10 cellular contexts compared by ENCODE assay signal in the genomic region with DNA sequence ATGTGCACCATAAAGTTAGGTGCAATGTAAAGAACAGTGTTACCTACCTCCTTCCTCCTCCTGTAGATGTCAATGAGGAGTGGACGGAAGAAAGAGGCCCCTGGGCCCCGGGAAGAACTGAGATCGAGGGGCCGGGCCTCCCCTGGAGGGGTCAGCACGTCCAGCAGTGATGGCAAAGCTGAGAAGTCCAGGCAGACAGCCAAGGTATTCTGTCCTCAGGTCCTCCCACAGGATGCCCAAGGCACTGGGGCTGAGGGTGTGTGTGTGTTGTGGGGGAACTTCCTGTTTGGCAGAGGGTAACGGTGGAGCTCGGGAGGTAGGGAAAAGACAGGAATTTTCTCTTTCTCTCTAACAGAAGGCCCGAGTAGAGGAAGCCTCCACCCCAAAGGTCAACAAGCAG. TPM values are rescaled to one million over a fixed set of nuclear protein-coding genes. Genes with fewer than 3 reads are reported as not detected.
A peak's percentile ranks its signal among the peaks of the same experiment; 100 is the strongest.
DNase-seq lines count a peak whose midpoint lies in the region; ATAC-seq and TF ChIP-seq lines count a peak whose summit lies in the region.
"Had no signal": no experiment of that assay in that cellular context is flagged by ENCODE, and none has a peak within 500 bp of the region (broad histone marks: within the 10 kb centered on the region; RNA-seq: fewer than 3 reads in every experiment).

No MANE protein-coding gene starts in this region.

- POLR2A ChIA-PET in T-cell (lab: Charles Lee) = interaction anchor here in 1 of 2 donors (0.6 kb wide), 1 partner anchor 35 kb away, joined by 4 read pairs; no protein-coding TSS in a partner anchor

- no peak for TF ChIP-seq CTCF in esophagus muscularis mucosa (IDR thresholded peaks at IDR 0.05)
- no peak for TF ChIP-seq CTCF in osteocyte (IDR thresholded peaks at IDR 0.05)

- H3K36me3 ChIP-seq in CD4-positive, CD25-positive, alpha-beta regulatory T cell (ENCODE audit: control insufficient read depth, insufficient read depth, low read length) = peaks cover 5% of the 10 kb centered on the region
- H3K36me3 ChIP-seq in esophagus muscularis mucosa = peaks cover 6 to 44% (median 41%) of the 10 kb centered on the region in 4 donors

- H3K4me1 Mint-ChIP-seq in CD4-positive, CD25-positive, alpha-beta regulatory T cell = peaks cover 10 to 73% (median 41%) of the 10 kb centered on the region in 4 donors
- H3K4me1 Mint-ChIP-seq in T-cell (peaks cover 63 to 76% (median 65%) of the 10 kb centered on the region in 3 donors), osteocyte (ENCODE audit: unreplicated experiment) (peaks cover 61% of the 10 kb centered on the region)

- H3K4me1 ChIP-seq in CD4-positive, CD25-positive, alpha-beta regulatory T cell (ENCODE audit: control insufficient read depth, insufficient read depth, low read length, poor library complexity, severe bottlenecking) = peaks cover 42% of the 10 kb centered on the region
- H3K4me1 ChIP-seq in esophagus muscularis mucosa = peaks cover 86 to 97% (median 96%) of the 10 kb centered on the region in 4 donors

- H3K9me3 Mint-ChIP-seq in CD4-positive, CD25-positive, alpha-beta regulatory T cell = no peaks in the 10 kb centered on the region
- H3K9me3 Mint-ChIP-seq in T-cell = no peaks in the 10 kb centered on the region
- H3K9me3 Mint-ChIP-seq in osteocyte (ENCODE audit: unreplicated experiment) = no peaks in the 10 kb centered on the region

- H3K27ac ChIP-seq in CD4-positive, CD25-positive, alpha-beta regulatory T cell (ENCODE audit: insufficient read depth, low read length, poor library complexity, severe bottlenecking) = peak overlapping the region; percentile 20
- H3K27ac ChIP-seq in esophagus muscularis mucosa (replicated peaks in 1 of 4) = peak overlapping the region; percentile 48 to 95 (median 92)

- CTCF ChIA-PET in T-cell (lab: Charles Lee) = no interaction called here

- no peak for TF ChIP-seq POLR2A in esophagus muscularis mucosa (IDR thresholded peaks at IDR 0.05; ENCODE audit: low read depth)

- H3K27ac Mint-ChIP-seq in CD4-positive, CD25-positive, alpha-beta regulatory T cell = peak overlapping the region; percentile 89 to 92 (median 91)
- H3K27ac Mint-ChIP-seq in T-cell (peak overlapping the region; percentile 76 to 91), osteocyte (ENCODE audit: unreplicated experiment) (peak overlapping the region; percentile 86)

- H3K4me3 Mint-ChIP-seq in CD4-positive, CD25-positive, alpha-beta regulatory T cell = peak overlapping the region in 3 of 4 donors; percentile 27 to 88 (median 32)
- H3K4me3 Mint-ChIP-seq in T-cell (peak overlapping the region in 1 of 3 donors; percentile 84), osteocyte (ENCODE audit: unreplicated experiment) (peak overlapping the region; percentile 2)

- 24% methylated on average over 8 of the region's 8 CpGs for WGBS in esophagus muscularis mucosa

- no peaks in the 10 kb centered on the region for H3K27me3 Mint-ChIP-seq in CD4-positive, CD25-positive, alpha-beta regulatory T cell
- no peaks in the 10 kb centered on the region for H3K27me3 Mint-ChIP-seq in T-cell
- H3K27me3 Mint-ChIP-seq in osteocyte (ENCODE audit: unreplicated experiment) = no peaks in the 10 kb centered on the region

- no peak for DNase-seq in CD4-positive, CD25-positive, alpha-beta regulatory T cell
- no peak for DNase-seq in T-cell
- DNase-seq in esophagus muscularis mucosa (ENCODE audit: extremely low spot score) = no peak
- DNase-seq in osteocyte (ENCODE audit: extremely low spot score, unreplicated experiment) = no peak
- DNase-seq in COR-L47 (lab: John Stamatoyannopoulos, UW) = no peak
- DNase-seq in NCI-H2171 treated with DMSO at 0.1 percent for 48 hours (lab: John Stamatoyannopoulos, UW) = no peak
- DNase-seq: GDM1, NCI-H187 had no signal

- H3K36me3 Mint-ChIP-seq in CD4-positive, CD25-positive, alpha-beta regulatory T cell = peaks cover 12% of the 10 kb centered on the region
- H3K36me3 Mint-ChIP-seq in T-cell (peaks cover 5% of the 10 kb centered on the region), osteocyte (ENCODE audit: unreplicated experiment) (peaks cover 32% of the 10 kb centered on the region)

- H3K27me3 ChIP-seq in CD4-positive, CD25-positive, alpha-beta regulatory T cell (ENCODE audit: control insufficient read depth, insufficient read depth, low read length) = no peaks in the 10 kb centered on the region
- H3K27me3 ChIP-seq in esophagus muscularis mucosa = no peaks in the 10 kb centered on the region

- intact Hi-C loops in esophagus muscularis mucosa (cut with DNase I) = no loop called here

- no peak for TF ChIP-seq EP300 in esophagus muscularis mucosa (IDR thresholded peaks at IDR 0.05)

- H3K4me3 ChIP-seq in CD4-positive, CD25-positive, alpha-beta regulatory T cell (ENCODE audit: low read depth, low read length) = no peak overlapping the region
- no peak overlapping the region for H3K4me3 ChIP-seq in esophagus muscularis mucosa

- no peaks in the 10 kb centered on the region for H3K9me3 ChIP-seq in CD4-positive, CD25-positive, alpha-beta regulatory T cell (ENCODE audit: control insufficient read depth in 2 of 2, low read length in 2 of 2)
- H3K9me3 ChIP-seq in esophagus muscularis mucosa = no peaks in the 10 kb centered on the region

- no peak for ATAC-seq in CD4-positive, CD25-positive, alpha-beta regulatory T cell (ENCODE audit: low read depth in 2 of 2)
- ATAC-seq in T-cell (replicated peaks in 1 of 4) (no peak), GM19023 (IDR thresholded peaks at IDR 0.05; ENCODE audit: unreplicated experiment) (no peak), GM19351 (IDR thresholded peaks at IDR 0.05; ENCODE audit: unreplicated experiment) (no peak)

RNA-seq across cellular contexts. Expression of gene ATN1, which starts 6.4 kb away (rescaled TPM):
- total RNA-seq in CD4-positive, CD25-positive, alpha-beta regulatory T cell = 27.5 TPM
- polyA plus RNA-seq in CD4-positive, CD25-positive, alpha-beta regulatory T cell = under 1 TPM; 0.17 to 0.82 (median 0.53) TPM
- 10 to 100 TPM; 34.7 to 44.3 (median 41.7) TPM for total RNA-seq in T-cell
- 100 to 1,000 TPM in 2 of 4 donors, 10 to 100 TPM in 2; 72.2 to 163 (median 92.4) TPM for total RNA-seq in esophagus muscularis mucosa
- 117 and 123 TPM in 2 replicates for total RNA-seq in osteocyte

RNA-seq across cellular contexts. Expression of gene RNU7-1, which starts 9.5 kb away (rescaled TPM):
- total RNA-seq in CD4-positive, CD25-positive, alpha-beta regulatory T cell = not detected
- not detected for polyA plus RNA-seq in CD4-positive, CD25-positive, alpha-beta regulatory T cell
- not detected for total RNA-seq in T-cell
- not detected for total RNA-seq in esophagus muscularis mucosa
- total RNA-seq in osteocyte = not detected in 2 replicates

RNA-seq across cellular contexts. Expression of gene C12orf57, which starts 9.7 kb away (rescaled TPM):
- total RNA-seq in CD4-positive, CD25-positive, alpha-beta regulatory T cell = 186 TPM
- 100 to 1,000 TPM; 310 to 410 (median 340) TPM for polyA plus RNA-seq in CD4-positive, CD25-positive, alpha-beta regulatory T cell
- total RNA-seq in T-cell (100 to 1,000 TPM; 256 to 466 (median 412) TPM), esophagus muscularis mucosa (100 to 1,000 TPM; 307 to 437 (median 325) TPM), osteocyte (287 and 309 TPM in 2 replicates)

RNA-seq across cellular contexts. Expression of gene PTPN6, which starts 17.0 kb away (rescaled TPM):
- 174 TPM for total RNA-seq in CD4-positive, CD25-positive, alpha-beta regulatory T cell
- 100 to 1,000 TPM; 261 to 321 (median 291) TPM for polyA plus RNA-seq in CD4-positive, CD25-positive, alpha-beta regulatory T cell
- total RNA-seq in T-cell (100 to 1,000 TPM; 176 to 237 (median 224) TPM), esophagus muscularis mucosa (10 to 100 TPM in 3 of 4 donors, 1 to 10 TPM in 1; 9.1 to 16.9 (median 13.3) TPM), osteocyte (0.29 and 0.94 TPM in 2 replicates)

RNA-seq across cellular contexts. Expression of gene ENO2, which starts 19.7 kb away (rescaled TPM):
- 88.2 TPM for total RNA-seq in CD4-positive, CD25-positive, alpha-beta regulatory T cell
- 10 to 100 TPM; 18.1 to 24.8 (median 22.7) TPM for polyA plus RNA-seq in CD4-positive, CD25-positive, alpha-beta regulatory T cell
- 100 to 1,000 TPM in 4 of 5 donors, 10 to 100 TPM in 1; 87.2 to 176 (median 148) TPM for total RNA-seq in T-cell
- 10 to 100 TPM; 28.7 to 49.7 (median 40.0) TPM for total RNA-seq in esophagus muscularis mucosa
- 21.5 and 24.1 TPM in 2 replicates for total RNA-seq in osteocyte
